ENCODE assay signal across 22 cellular contexts in the genomic region with DNA sequence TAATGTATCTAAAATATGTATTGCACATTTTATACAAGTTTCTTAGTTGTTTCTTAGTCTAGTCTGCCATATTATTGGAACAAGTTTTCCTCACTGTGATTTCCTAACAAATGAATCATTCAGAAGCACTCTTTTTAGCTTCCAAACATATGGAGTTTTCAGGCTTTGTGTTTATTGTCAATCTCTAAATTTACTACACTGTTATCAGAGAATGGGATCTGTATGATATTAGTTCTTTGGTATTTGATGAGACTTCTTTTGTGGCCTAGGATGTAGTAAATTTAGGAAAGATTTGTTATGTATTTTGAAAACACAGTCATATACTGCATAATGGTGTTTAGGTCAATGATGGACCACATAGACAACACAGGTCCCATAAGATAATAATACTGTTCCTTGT. TPM values are rescaled to one million over a fixed set of nuclear protein-coding genes. Genes with fewer than 3 reads are reported as not detected.
A peak's percentile ranks its signal among the peaks of the same experiment; 100 is the strongest.
DNase-seq lines count a peak whose midpoint lies in the region; ATAC-seq and TF ChIP-seq lines count a peak whose summit lies in the region.
"Had no signal": no experiment of that assay in that cellular context is flagged by ENCODE, and none has a peak within 500 bp of the region (broad histone marks: within the 10 kb centered on the region; RNA-seq: fewer than 3 reads in every experiment).

No MANE protein-coding gene starts in this region.

- no peaks in the 10 kb centered on the region for H3K9me3 ChIP-seq in IMR-90 (ENCODE audit: control insufficient read depth, insufficient read depth, low read length)
- H3K9me3 ChIP-seq: SK-N-SH had no signal

- H2BK5ac ChIP-seq in IMR-90 (ENCODE audit: low read depth, low read length, poor library complexity, severe bottlenecking): no peak overlapping the region

- H3K4me1 ChIP-seq in IMR-90 (ENCODE audit: control insufficient read depth, insufficient read depth, low read length): no peaks in the 10 kb centered on the region

- H3K14ac ChIP-seq in IMR-90 (replicated peaks; ENCODE audit: low read depth, low read length): no peak overlapping the region

- no peak overlapping the region for H2BK120ac ChIP-seq in IMR-90 (ENCODE audit: low read depth, low read length)

- no peak overlapping the region for H3K9ac ChIP-seq in IMR-90 (ENCODE audit: low read depth, low read length)
- H3K9ac ChIP-seq: SK-N-SH had no signal

- no peak overlapping the region for H2AK5ac ChIP-seq in IMR-90 (ENCODE audit: low read depth, low read length)

- H3K36me3 ChIP-seq in IMR-90 (ENCODE audit: control insufficient read depth, insufficient read depth, low read length): peaks cover 5% of the 10 kb centered on the region

- DNase-seq in AG08395 (ENCODE audit: low spot score): peak; percentile 2
- peak; percentile 9 for DNase-seq in GM03348 (ENCODE audit: low spot score)
- peak; percentile 37 for DNase-seq in IMR-90
- DNase-seq in foreskin fibroblast: peak; percentile 13 to 14
- DNase-seq in stimulated activated CD4-positive, alpha-beta T cell treated with anti-CD3 and anti-CD28 coated beads, Interleukin-2, amount 100 ng/mL, for 48 hours: no peak
- no peak for DNase-seq in NCI-H2227 treated with DMSO at 0.1 percent for 48 hours (lab: John Stamatoyannopoulos, UW)
- no peak for DNase-seq in stimulated activated CD4-positive, alpha-beta T cell treated with anti-CD3 and anti-CD28 coated beads, Interleukin-2, amount 100 ng/mL, for 24 hours
- DNase-seq in NCI-H146 treated with DMSO at 0.1 percent for 48 hours (lab: John Stamatoyannopoulos, UW; ENCODE audit: unreplicated experiment): no peak
- DNase-seq: C1 segment of cervical spinal cord, NCI-H1092 treated with DMSO at 0.1 percent for 48 hours, NCI-H1694, NCI-H2081 treated with DMSO at 0.1 percent for 48 hours, NCI-H748 treated with DMSO at 0.1 percent for 48 hours, OCI-M1, Right ventricle myocardium superior, SK-N-SH had no signal

- no peak overlapping the region for H2AK9ac ChIP-seq in IMR-90 (replicated peaks; ENCODE audit: low read depth, low read length, poor library complexity)

- H3K4me3 ChIP-seq in IMR-90 (ENCODE audit: insufficient read depth, low read depth, low read length) (no peak overlapping the region), foreskin fibroblast (ENCODE audit: low read depth in 1 of 2, low read length in 2 of 2) (no peak overlapping the region)
- H3K4me3 ChIP-seq: GM23338, K562 had no signal

- H4K5ac ChIP-seq in IMR-90 (ENCODE audit: low read depth, low read length): no peak overlapping the region

- intact Hi-C loops in IMR-90 (cut with micrococcal nuclease): no loop called here

- H4K20me1 ChIP-seq in IMR-90 (ENCODE audit: insufficient read depth, low read length): no peaks in the 10 kb centered on the region

- no TSS peak for BruUV-seq in IMR-90 (replicated peaks; lab: Mats Ljungman, UMichigan)

- peak; percentile 56 for ATAC-seq in IMR-90 (ENCODE audit: low read depth)
- ATAC-seq: GM23338, HCT116, K562 had no signal

- H2AFZ ChIP-seq in IMR-90 (replicated peaks; ENCODE audit: low read length, poor library complexity): no peak overlapping the region
- H2AFZ ChIP-seq: GM23338 had no signal

- no peak overlapping the region for H3K4me2 ChIP-seq in IMR-90 (ENCODE audit: low read depth, low read length)
- H3K4me2 ChIP-seq: GM23338, SK-N-SH had no signal

- no peak overlapping the region for H2BK20ac ChIP-seq in IMR-90 (ENCODE audit: low read depth, low read length)

- H3K79me1 ChIP-seq in IMR-90 (ENCODE audit: low read depth in 1 of 2, low read length in 2 of 2): peaks cover 20 to 27% of the 10 kb centered on the region in 2 experiments

- H2BK15ac ChIP-seq in IMR-90 (ENCODE audit: low read depth, low read length): no peak overlapping the region

- no peak overlapping the region for H4K8ac ChIP-seq in IMR-90 (ENCODE audit: low read depth in 2 of 2, low read length in 2 of 2)

- no peak overlapping the region for H3K56ac ChIP-seq in IMR-90 (ENCODE audit: extremely low read depth, insufficient read depth, low read length)

- CTCF ChIA-PET in IMR-90 (lab: Yijun Ruan, JAX): no interaction called here

- TF ChIP-seq RAD21 in IMR-90 (IDR thresholded peaks at IDR 0.05; ENCODE audit: low read length): no peak

- H3K18ac ChIP-seq in IMR-90 (ENCODE audit: low read depth, low read length): no peak overlapping the region

- peaks cover 3% of the 10 kb centered on the region for H3K9me1 ChIP-seq in IMR-90 (ENCODE audit: insufficient read depth, low read length)

- POLR2A ChIA-PET in IMR-90 (lab: Charles Lee; ENCODE audit: unreplicated experiment): no interaction called here

- H3K23ac ChIP-seq in IMR-90 (ENCODE audit: low read depth, low read length): no peak overlapping the region

- no peak overlapping the region for H3K27ac ChIP-seq in IMR-90 (ENCODE audit: insufficient read depth, low read length)
- H3K27ac ChIP-seq: 22Rv1 had no signal

- TF ChIP-seq CTCF in IMR-90 (conservative IDR thresholded peaks at IDR 0.05; ENCODE audit: low read depth, low read length) (no peak), foreskin fibroblast (IDR thresholded peaks at IDR 0.05; ENCODE audit: low read depth, low read length) (no peak)

- in situ Hi-C loops in IMR-90 (cut with MboI; ENCODE audit: low sequenced_read_pairs): no loop called here

- no peaks in the 10 kb centered on the region for H3K27me3 ChIP-seq in IMR-90 (ENCODE audit: control insufficient read depth, insufficient read depth, low read length)

- dilution Hi-C loops in IMR-90 (cut with HindIII; ENCODE audit: low sequenced_read_pairs, unreplicated experiment): no loop called here

- H4K91ac ChIP-seq in IMR-90 (ENCODE audit: insufficient read depth, low read depth, low read length): no peak overlapping the region

- no peak overlapping the region for H3K4ac ChIP-seq in IMR-90 (ENCODE audit: low read depth, low read length)

- TF ChIP-seq POLR2A in IMR-90 (IDR thresholded peaks at IDR 0.05; ENCODE audit: low read depth, low read length): no peak

TF ChIP-seq in IMR-90, 13 proteins besides CTCF, POLR2A, EP300 and RAD21:
- no peak for TF ChIP-seq SMC3 (IDR thresholded peaks at IDR 0.05; ENCODE audit: low read depth, low read length)

RNA-seq across cellular contexts. Expression of a gene that starts 25.7 kb away (rescaled TPM):
- 6.5 and 8.3 TPM in 2 replicates for total RNA-seq in IMR-90 (2012; rRNA removed)
- 3.3 TPM in 2 replicates for polyA plus RNA-seq in IMR-90 (2012; rRNA removed)
- 1.1 TPM in 2 replicates for polyA plus RNA-seq in IMR-90 (2012; cell fraction: cytosol; rRNA removed)
- polyA plus RNA-seq in IMR-90 (2012; cell fraction: nucleus; rRNA removed; ENCODE audit: low replicate concordance): 0.74 and 1.4 TPM in 2 replicates

RNA-seq across cellular contexts. Expression of a gene that starts 25.9 kb away (rescaled TPM):
- total RNA-seq in IMR-90 (2012; rRNA removed): 13.3 and 34.4 TPM in 2 replicates
- 15.3 and 17.1 TPM in 2 replicates for polyA plus RNA-seq in IMR-90 (2012; rRNA removed)
- polyA plus RNA-seq in IMR-90 (2012; cell fraction: cytosol; rRNA removed): 1.3 and 1.6 TPM in 2 replicates
- 0.41 and 3.6 TPM in 2 replicates for polyA plus RNA-seq in IMR-90 (2012; cell fraction: nucleus; rRNA removed; ENCODE audit: low replicate concordance)

RNA-seq across cellular contexts. Expression of a gene that starts 52.5 kb away (rescaled TPM):
- total RNA-seq in IMR-90 (2012; rRNA removed): not detected in 2 replicates
- not detected in 2 replicates for polyA plus RNA-seq in IMR-90 (2012; rRNA removed)
- 0.07 TPM in 1 of 2 replicates, not detected in the other for polyA plus RNA-seq in IMR-90 (2012; cell fraction: cytosol; rRNA removed)
- not detected in 2 replicates for polyA plus RNA-seq in IMR-90 (2012; cell fraction: nucleus; rRNA removed; ENCODE audit: low replicate concordance)
- total RNA-seq: K562, NCI-H460, Right ventricle myocardium superior had no signal
- polyA plus RNA-seq: AG04450, K562, SK-N-SH had no signal

Comparison
In these comparisons a context has a peak if more than half of its experiments do, and no peak if none do; other contexts are left out.
1. DNase-seq: peak in AG08395 (single experiment), GM03348 (single experiment), IMR-90 (single experiment) and foreskin fibroblast (2 of 2); none in stimulated activated CD4-positive, alpha-beta T cell treated with anti-CD3 and anti-CD28 coated beads, Interleukin-2, amount 100 ng/mL, for 48 hours (0 of 2), NCI-H2227 treated with DMSO at 0.1 percent for 48 hours (single experiment), stimulated activated CD4-positive, alpha-beta T cell treated with anti-CD3 and anti-CD28 coated beads, Interleukin-2, amount 100 ng/mL, for 24 hours (0 of 2) and NCI-H146 treated with DMSO at 0.1 percent for 48 hours (single experiment).